Comparison of ENCODE assay signal across 30 cellular contexts in the genomic region with DNA sequence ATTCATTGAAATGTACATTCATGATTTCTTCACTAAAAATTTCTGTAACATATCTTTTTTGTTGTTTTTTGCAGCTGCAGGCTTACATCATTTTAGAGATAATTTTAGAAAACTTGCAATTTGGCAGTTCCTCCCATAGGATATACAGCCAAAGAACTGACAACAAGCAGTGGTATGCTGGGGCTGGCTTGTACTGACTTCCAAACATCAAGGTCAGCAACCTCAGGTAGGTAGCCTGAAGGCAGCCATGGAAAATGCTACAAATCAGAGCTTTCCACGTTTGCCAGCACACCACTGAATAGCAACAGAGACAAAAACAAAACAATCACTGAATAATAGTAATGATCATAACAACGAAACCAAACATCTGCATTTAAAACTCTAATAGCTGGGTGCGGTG.
"Had no signal": no experiment of that assay in that cellular context is flagged by ENCODE, and none has a peak within 500 bp of the region (broad histone marks: within the 10 kb centered on the region; RNA-seq: fewer than 3 reads in every experiment).

No MANE protein-coding gene starts in this region.

- ATAC-seq: natural killer cell, right lobe of liver, T-helper 17 cell had no signal

- H3K9me3 Mint-ChIP-seq: activated CD4-positive, alpha-beta memory T cell treated with anti-CD3 and anti-CD28 coated beads for 36 hours; activated CD4-positive, alpha-beta T cell treated with anti-CD3 and anti-CD28 coated beads, Interleukin-2, amount 10 ng/mL, durations not matched to agents 24 days and 14 days; activated naive CD4-positive, alpha-beta T cell treated with anti-CD3 and anti-CD28 coated beads, Interleukin-2, amount 10 ng/mL, durations not matched to agents 7 days and 5 days; activated T-cell treated with anti-CD3 and anti-CD28 coated beads, Interleukin-2, amount 50 U/mL, for 24 hours; dendritic cell treated with granulocyte-macrophage colony-stimulating factor and Interleukin-4, amounts not matched to agents 40 ng/mL and 50 ng/mL, for 4 days; natural killer cell had no signal

- H3K9me3 ChIP-seq: ascending aorta, right lobe of liver, tibial nerve had no signal

- H3K4me1 ChIP-seq: ascending aorta, esophagus squamous epithelium, right lobe of liver had no signal

- H3K4me3 Mint-ChIP-seq: activated CD4-positive, alpha-beta memory T cell treated with anti-CD3 and anti-CD28 coated beads for 36 hours; activated CD4-positive, alpha-beta T cell treated with anti-CD3 and anti-CD28 coated beads, Interleukin-2, amount 10 ng/mL, durations not matched to agents 24 days and 14 days; activated naive CD4-positive, alpha-beta T cell treated with anti-CD3 and anti-CD28 coated beads, Interleukin-2, amount 10 ng/mL, durations not matched to agents 7 days and 5 days; activated naive CD8-positive, alpha-beta T cell treated with anti-CD3 and anti-CD28 coated beads, Interleukin-2, amount 10 ng/mL, durations not matched to agents 7 days and 5 days; activated T-cell treated with anti-CD3 and anti-CD28 coated beads, Interleukin-2, amount 50 U/mL, for 24 hours; dendritic cell treated with granulocyte-macrophage colony-stimulating factor and Interleukin-4, amounts not matched to agents 40 ng/mL and 50 ng/mL, for 4 days; immature natural killer cell; natural killer cell; T-helper 17 cell had no signal

- H3K27ac Mint-ChIP-seq: activated CD4-positive, alpha-beta memory T cell treated with anti-CD3 and anti-CD28 coated beads for 36 hours; activated CD4-positive, alpha-beta T cell treated with anti-CD3 and anti-CD28 coated beads, Interleukin-2, amount 10 ng/mL, durations not matched to agents 24 days and 14 days; activated naive CD4-positive, alpha-beta T cell treated with anti-CD3 and anti-CD28 coated beads, Interleukin-2, amount 10 ng/mL, durations not matched to agents 7 days and 5 days; activated naive CD8-positive, alpha-beta T cell treated with anti-CD3 and anti-CD28 coated beads, Interleukin-2, amount 10 ng/mL, durations not matched to agents 7 days and 5 days; activated T-cell treated with anti-CD3 and anti-CD28 coated beads, Interleukin-2, amount 50 U/mL, for 24 hours; dendritic cell treated with granulocyte-macrophage colony-stimulating factor and Interleukin-4, amounts not matched to agents 40 ng/mL and 50 ng/mL, for 4 days; immature natural killer cell; natural killer cell; T-helper 17 cell had no signal

- H3K27me3 Mint-ChIP-seq: activated naive CD4-positive, alpha-beta T cell treated with anti-CD3 and anti-CD28 coated beads, Interleukin-2, amount 10 ng/mL, durations not matched to agents 7 days and 5 days; dendritic cell treated with granulocyte-macrophage colony-stimulating factor and Interleukin-4, amounts not matched to agents 40 ng/mL and 50 ng/mL, for 4 days had no signal

- DNase-seq: activated CD4-positive, alpha-beta memory T cell treated with anti-CD3 and anti-CD28 coated beads for 36 hours; activated CD4-positive, alpha-beta T cell treated with anti-CD3 and anti-CD28 coated beads, Interleukin-2, amount 10 ng/mL, durations not matched to agents 24 days and 14 days; activated CD4-positive, CD25-positive, alpha-beta regulatory T cell treated with anti-CD3 and anti-CD28 coated beads, Interleukin-2, amount 50 U/mL, for 72 hours; activated CD8-positive, alpha-beta memory T cell treated with anti-CD3 and anti-CD28 coated beads, Interleukin-2, amount 50 U/mL, for 4 hours; activated gamma-delta T cell; activated naive CD4-positive, alpha-beta T cell treated with anti-CD3 and anti-CD28 coated beads, Interleukin-2, amount 10 ng/mL, durations not matched to agents 7 days and 5 days; activated naive CD8-positive, alpha-beta T cell treated with anti-CD3 and anti-CD28 coated beads, Interleukin-2, amount 10 ng/mL, durations not matched to agents 7 days and 5 days; activated T-cell treated with anti-CD3 and anti-CD28 coated beads, Interleukin-2, amount 50 U/mL, for 24 hours; brain microvascular endothelial cell; caudate nucleus; effector CD4-positive, alpha-beta T cell; esophagus squamous epithelium; foreskin fibroblast; head of caudate nucleus; hippocampal formation; immature natural killer cell; kidney; mesendoderm; natural killer cell; posterior cingulate gyrus; right lobe of liver; stimulated activated CD4-positive, alpha-beta T cell treated with anti-CD3 and anti-CD28 coated beads, Interleukin-2, amount 100 ng/mL, for 48 hours; stimulated activated naive CD4-positive, alpha-beta T cell treated with Interleukin-2 at 50 U/mL for 16 hours; T-helper 17 cell; T1000 had no signal

- H3K36me3 Mint-ChIP-seq: activated CD4-positive, alpha-beta memory T cell treated with anti-CD3 and anti-CD28 coated beads for 36 hours; activated naive CD4-positive, alpha-beta T cell treated with anti-CD3 and anti-CD28 coated beads, Interleukin-2, amount 10 ng/mL, durations not matched to agents 7 days and 5 days; immature natural killer cell; natural killer cell had no signal

- H3K27me3 ChIP-seq: ascending aorta, brain microvascular endothelial cell, esophagus squamous epithelium, right lobe of liver, tibial nerve had no signal

- H3K27ac ChIP-seq: ascending aorta, brain microvascular endothelial cell, epithelial cell of prostate, esophagus squamous epithelium, right lobe of liver, tibial nerve had no signal

- H3K4me1 Mint-ChIP-seq: activated CD4-positive, alpha-beta T cell treated with anti-CD3 and anti-CD28 coated beads, Interleukin-2, amount 10 ng/mL, durations not matched to agents 24 days and 14 days; activated naive CD4-positive, alpha-beta T cell treated with anti-CD3 and anti-CD28 coated beads, Interleukin-2, amount 10 ng/mL, durations not matched to agents 7 days and 5 days; activated naive CD8-positive, alpha-beta T cell treated with anti-CD3 and anti-CD28 coated beads, Interleukin-2, amount 10 ng/mL, durations not matched to agents 7 days and 5 days; immature natural killer cell; natural killer cell; T-helper 17 cell had no signal

- H3K4me3 ChIP-seq: ascending aorta, esophagus squamous epithelium, lung, right lobe of liver, tibial nerve had no signal

- H3K36me3 ChIP-seq: ascending aorta, brain microvascular endothelial cell, esophagus squamous epithelium, right lobe of liver, tibial nerve had no signal
